8 cellular contexts compared by ENCODE assay signal in genomic region chr22:37633693-37634504, GRCh38. TPM values are rescaled to one million over a fixed set of nuclear protein-coding genes. Genes with fewer than 3 reads are reported as not detected.
A peak's percentile ranks its signal among the peaks of the same experiment; 100 is the strongest.
DNase-seq lines count a peak whose midpoint lies in the region; ATAC-seq and TF ChIP-seq lines count a peak whose summit lies in the region.

No MANE protein-coding gene starts in this region.

- H3K27me3 ChIP-seq in breast epithelium (no peaks in the 10 kb centered on the region), MM.1S (replicated peaks; ENCODE audit: insufficient read depth, low read length) (no peaks in the 10 kb centered on the region)

- H3F3A ChIP-seq in MM.1S (ENCODE audit: insufficient read depth, low read length) = peaks cover 27% of the 10 kb centered on the region

- ATAC-seq in GM19438 (IDR thresholded peaks at IDR 0.05; ENCODE audit: low read depth, unreplicated experiment) (peak; percentile 46), HG03457 (IDR thresholded peaks at IDR 0.05; ENCODE audit: unreplicated experiment) (peak; percentile 37), SK-N-SH treated with all-trans-retinoic acid at 6 μM for 48 hours (peak; percentile 73)

- no peak for TF ChIP-seq POLR2A in breast epithelium (IDR thresholded peaks at IDR 0.05)

- H3K27ac ChIP-seq in breast epithelium (peak overlapping the region; percentile 64 to 90), skin epidermis (peak overlapping the region in 20 of 21 experiments; percentile 58 to 100 (median 78)), MM.1S (ENCODE audit: low read length) (no peak overlapping the region)

- H3K4me2 ChIP-seq in MM.1S (ENCODE audit: low read depth, low read length) = no peak overlapping the region

- no peaks in the 10 kb centered on the region for H3K9me3 ChIP-seq in breast epithelium
- no peaks in the 10 kb centered on the region for H3K9me3 ChIP-seq in MM.1S (replicated peaks; ENCODE audit: insufficient read depth, low read length)

- intact Hi-C loops in breast epithelium (cut with DNase I; ENCODE audit: low total_unique reads) = no loop called here

- H4K20me1 ChIP-seq in MM.1S (ENCODE audit: insufficient read depth, low read length) = no peaks in the 10 kb centered on the region

- no peak for TF ChIP-seq CTCF in breast epithelium (IDR thresholded peaks at IDR 0.05)
- TF ChIP-seq CTCF in MM.1S (IDR thresholded peaks at IDR 0.05; ENCODE audit: low read length) = no peak

- H3K4me3 ChIP-seq in breast epithelium = peak overlapping the region; percentile 14 to 58 (median 17)
- peak overlapping the region in 2 of 7 experiments; percentile 0 to 2 for H3K4me3 ChIP-seq in skin epidermis
- no peak overlapping the region for H3K4me3 ChIP-seq in MM.1S (ENCODE audit: low read length)

- H3K9ac ChIP-seq in MM.1S (ENCODE audit: low read length) = no peak overlapping the region

- no peaks in the 10 kb centered on the region for H3K9me2 ChIP-seq in MM.1S (replicated peaks; ENCODE audit: insufficient read depth, low read length)

- no peaks in the 10 kb centered on the region for H3K79me2 ChIP-seq in MM.1S (ENCODE audit: low read length)

- H3K4me1 ChIP-seq in breast epithelium (peaks cover 7 to 20% of the 10 kb centered on the region in 2 donors), MM.1S (ENCODE audit: low read length) (peaks cover 24% of the 10 kb centered on the region)

- DNase-seq in COLO668 (lab: John Stamatoyannopoulos, UW; ENCODE audit: unreplicated experiment) (peak; percentile 33), breast epithelium (ENCODE audit: low spot score in 2 of 2) (no peak), islet precursor cell (peak; percentile 91), MM.1S (no peak)

- H2AFZ ChIP-seq in MM.1S (ENCODE audit: low read length) = no peak overlapping the region

- H3K36me3 ChIP-seq in breast epithelium (no peaks in the 10 kb centered on the region), MM.1S (replicated peaks; ENCODE audit: insufficient read depth, low read length) (no peaks in the 10 kb centered on the region)

TF ChIP-seq in SK-N-SH treated with all-trans-retinoic acid at 6 μM for 48 hours, 23 proteins besides CTCF, POLR2A, EP300 and RAD21 (continues in another document):
- TF ChIP-seq ISL1 (CRISPR knock-in tag; IDR thresholded peaks at IDR 0.05) (no peak), ZFP30 (CRISPR knock-in tag; IDR thresholded peaks at IDR 0.05) (no peak), RARB (CRISPR knock-in tag; IDR thresholded peaks at IDR 0.05) (no peak), SNAI2 (CRISPR knock-in tag; IDR thresholded peaks at IDR 0.05) (no peak), GLIS3 (CRISPR knock-in tag; IDR thresholded peaks at IDR 0.05) (0 out of 2 replicates have a peak, but pooled peaks have one; percentile 24), ZNF70 (CRISPR knock-in tag; IDR thresholded peaks at IDR 0.05) (no peak), BACH2 (CRISPR knock-in tag; IDR thresholded peaks at IDR 0.05; ENCODE audit: borderline replicate concordance) (no peak), PPARA (CRISPR knock-in tag; IDR thresholded peaks at IDR 0.05; ENCODE audit: borderline replicate concordance) (no peak), TSHZ2 (CRISPR knock-in tag; IDR thresholded peaks at IDR 0.05) (peak; percentile 22; the same call in 1 of the 2 replicates), ZC3H10 (CRISPR knock-in tag; IDR thresholded peaks at IDR 0.05) (no peak), TCF4 (CRISPR knock-in tag; IDR thresholded peaks at IDR 0.05; ENCODE audit: borderline replicate concordance) (peak; percentile 29; the same call in 1 of the 2 replicates), ZFP3 (CRISPR knock-in tag; IDR thresholded peaks at IDR 0.05) (no peak), CSDC2 (CRISPR knock-in tag; IDR thresholded peaks at IDR 0.05) (no peak), ARNTL (CRISPR knock-in tag; IDR thresholded peaks at IDR 0.05; ENCODE audit: borderline replicate concordance, low read depth) (no peak), ZNF565 (CRISPR knock-in tag; conservative IDR thresholded peaks at IDR 0.05; ENCODE audit: low read depth) (no peak), TOX (CRISPR knock-in tag; IDR thresholded peaks at IDR 0.05; ENCODE audit: borderline replicate concordance) (no peak), CREB5 (CRISPR knock-in tag; IDR thresholded peaks at IDR 0.05; ENCODE audit: low read depth) (no peak), OSR1 (CRISPR knock-in tag; IDR thresholded peaks at IDR 0.05) (no peak), PATZ1 (CRISPR knock-in tag; IDR thresholded peaks at IDR 0.05; ENCODE audit: borderline replicate concordance) (peak; percentile 57; the same call in 1 of the 2 replicates), ZNF8 (CRISPR knock-in tag; IDR thresholded peaks at IDR 0.05) (peak; percentile 70; the same call in 1 of the 2 replicates)
- TF ChIP-seq, protein P1, sequence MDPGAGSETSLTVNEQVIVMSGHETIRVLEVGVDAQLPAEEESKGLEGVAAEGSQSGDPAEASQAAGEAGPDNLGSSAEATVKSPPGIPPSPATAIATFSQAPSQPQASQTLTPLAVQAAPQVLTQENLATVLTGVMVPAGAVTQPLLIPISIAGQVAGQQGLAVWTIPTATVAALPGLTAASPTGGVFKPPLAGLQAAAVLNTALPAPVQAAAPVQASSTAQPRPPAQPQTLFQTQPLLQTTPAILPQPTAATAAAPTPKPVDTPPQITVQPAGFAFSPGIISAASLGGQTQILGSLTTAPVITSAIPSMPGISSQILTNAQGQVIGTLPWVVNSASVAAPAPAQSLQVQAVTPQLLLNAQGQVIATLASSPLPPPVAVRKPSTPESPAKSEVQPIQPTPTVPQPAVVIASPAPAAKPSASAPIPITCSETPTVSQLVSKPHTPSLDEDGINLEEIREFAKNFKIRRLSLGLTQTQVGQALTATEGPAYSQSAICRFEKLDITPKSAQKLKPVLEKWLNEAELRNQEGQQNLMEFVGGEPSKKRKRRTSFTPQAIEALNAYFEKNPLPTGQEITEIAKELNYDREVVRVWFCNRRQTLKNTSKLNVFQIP (CRISPR knock-in tag; IDR thresholded peaks at IDR 0.05; ENCODE audit: borderline replicate concordance, low read depth) = 0 out of 2 replicates have a peak, but pooled peaks have one; percentile 23

RNA-seq across cellular contexts. Expression of gene SH3BP1, which starts 5.6 kb away (rescaled TPM):
- total RNA-seq in breast epithelium = 1 to 10 TPM; 3.8 to 8.8 (median 7.3) TPM

RNA-seq across cellular contexts. Expression of gene PDXP, which starts 24.6 kb away (rescaled TPM):
- 1 to 10 TPM; 4.2 to 6.9 (median 4.2) TPM for total RNA-seq in breast epithelium

RNA-seq across cellular contexts. Expression of gene GGA1, which starts 25.3 kb away (rescaled TPM):
- total RNA-seq in breast epithelium = 10 to 100 TPM; 36.6 to 63.9 (median 54.7) TPM

RNA-seq across cellular contexts. Expression of gene LGALS1, which starts 41.5 kb away (rescaled TPM):
- total RNA-seq in breast epithelium = 1,000 to 10,000 TPM in 1 of 3 donors, 100 to 1,000 TPM in 2; 621 to 2,412 (median 641) TPM

RNA-seq across cellular contexts. Expression of gene NOL12, which starts 52.2 kb away (rescaled TPM):
- 10 to 100 TPM; 24.5 to 29.4 (median 24.6) TPM for total RNA-seq in breast epithelium

Comparison
In these comparisons a context has a peak if more than half of its experiments do, and no peak if none do; other contexts are left out.
1. DNase-seq: peak in COLO668 (single experiment) and islet precursor cell (single experiment); none in breast epithelium (0 of 2) and MM.1S (single experiment).
2. Peak in every context shown above with its lines, with median percentiles within 50 percentile points of each other: ATAC-seq.